ENCODE assay signal across 12 cellular contexts in genomic region chr20:17615645-17616479, GRCh38. TPM values are rescaled to one million over a fixed set of nuclear protein-coding genes. Genes with fewer than 3 reads are reported as not detected.
A peak's percentile ranks its signal among the peaks of the same experiment; 100 is the strongest.
DNase-seq lines count a peak whose midpoint lies in the region; ATAC-seq and TF ChIP-seq lines count a peak whose summit lies in the region.
"Had no signal": no experiment of that assay in that cellular context is flagged by ENCODE, and none has a peak within 500 bp of the region (broad histone marks: within the 10 kb centered on the region; RNA-seq: fewer than 3 reads in every experiment).

No MANE protein-coding gene starts in this region.

- CTCF ChIA-PET in activated CD4-positive, alpha-beta T cell treated with anti-CD3 and anti-CD28 coated beads, Interleukin-2, amount 10 ng/mL, durations not matched to agents 7 days and 5 days (lab: Charles Lee): interaction anchor here (0.9 kb wide), 1 partner anchor 238 kb away, joined by 3 read pairs; no protein-coding TSS in a partner anchor
- CTCF ChIA-PET in PC-3 (lab: Charles Lee): interaction anchor here (0.8 kb wide), 1 partner anchor 111 kb away, joined by 5 read pairs; no protein-coding TSS in a partner anchor

- POLR2A ChIA-PET in activated CD4-positive, alpha-beta T cell treated with anti-CD3 and anti-CD28 coated beads, Interleukin-2, amount 10 ng/mL, durations not matched to agents 7 days and 5 days (lab: Charles Lee): no interaction called here
- POLR2A ChIA-PET in PC-3 (lab: Charles Lee; ENCODE audit: unreplicated experiment): no interaction called here

- H3K27me3 Mint-ChIP-seq in activated CD4-positive, alpha-beta T cell treated with anti-CD3 and anti-CD28 coated beads, Interleukin-2, amount 10 ng/mL, durations not matched to agents 7 days and 5 days: no peaks in the 10 kb centered on the region

- H4K20me1 ChIP-seq in PC-3 (ENCODE audit: low read length): no peaks in the 10 kb centered on the region

- H3K9me3 ChIP-seq in NT2/D1 (ENCODE audit: insufficient read depth, low read length): no peaks in the 10 kb centered on the region
- no peaks in the 10 kb centered on the region for H3K9me3 ChIP-seq in left ventricle myocardium inferior (replicated peaks)
- no peaks in the 10 kb centered on the region for H3K9me3 ChIP-seq in PC-3 (ENCODE audit: low read length)

- H3K9ac ChIP-seq in NT2/D1 (ENCODE audit: insufficient read length, low read depth) (peak overlapping the region; percentile 10), PC-3 (ENCODE audit: low read length) (no peak overlapping the region)

- H3K27ac Mint-ChIP-seq in activated CD4-positive, alpha-beta T cell treated with anti-CD3 and anti-CD28 coated beads, Interleukin-2, amount 10 ng/mL, durations not matched to agents 7 days and 5 days: peak overlapping the region; percentile 57
- H3K27ac Mint-ChIP-seq: HFFc6 had no signal

- no peaks in the 10 kb centered on the region for H3K9me2 ChIP-seq in PC-3 (replicated peaks; ENCODE audit: low read length)

- H3K79me2 ChIP-seq in PC-3 (ENCODE audit: low read length): no peaks in the 10 kb centered on the region

- H3K4me2 ChIP-seq in PC-3 (ENCODE audit: low read length): no peak overlapping the region

- no peaks in the 10 kb centered on the region for H3K9me3 Mint-ChIP-seq in activated CD4-positive, alpha-beta T cell treated with anti-CD3 and anti-CD28 coated beads, Interleukin-2, amount 10 ng/mL, durations not matched to agents 7 days and 5 days
- H3K9me3 Mint-ChIP-seq: HFFc6, nephron had no signal

- no peak for ATAC-seq in PC-3

- intact Hi-C loops in left ventricle myocardium inferior (cut with micrococcal nuclease) (loop anchor here (10.0 kb wide), 1 partner anchor 81 kb away; the partner anchor contains the start of gene BFSP1), PC-3 (cut with micrococcal nuclease) (no loop called here)

- no peak for TF ChIP-seq CTCF in left ventricle myocardium inferior (IDR thresholded peaks at IDR 0.05; ENCODE audit: borderline replicate concordance)
- no peak for TF ChIP-seq CTCF in PC-3 (conservative IDR thresholded peaks at IDR 0.05; ENCODE audit: low read depth, low read length)

- peaks cover 1% of the 10 kb centered on the region for H3K36me3 Mint-ChIP-seq in activated CD4-positive, alpha-beta T cell treated with anti-CD3 and anti-CD28 coated beads, Interleukin-2, amount 10 ng/mL, durations not matched to agents 7 days and 5 days (ENCODE audit: low read depth)

- no peak overlapping the region for H3K4me3 Mint-ChIP-seq in activated CD4-positive, alpha-beta T cell treated with anti-CD3 and anti-CD28 coated beads, Interleukin-2, amount 10 ng/mL, durations not matched to agents 7 days and 5 days
- H3K4me3 Mint-ChIP-seq: HFFc6, nephron had no signal

- peaks cover 16% of the 10 kb centered on the region for H3K4me1 ChIP-seq in NT2/D1 (ENCODE audit: insufficient read depth, insufficient read length)
- H3K4me1 ChIP-seq in left ventricle myocardium inferior: peaks cover 73% of the 10 kb centered on the region
- no peaks in the 10 kb centered on the region for H3K4me1 ChIP-seq in PC-3 (ENCODE audit: insufficient read depth, low read length)

- no peaks in the 10 kb centered on the region for H3K27me3 ChIP-seq in NT2/D1 (ENCODE audit: insufficient read depth, insufficient read length)
- no peaks in the 10 kb centered on the region for H3K27me3 ChIP-seq in left ventricle myocardium inferior (ENCODE audit: low read depth)
- H3K27me3 ChIP-seq in PC-3 (ENCODE audit: low read length): no peaks in the 10 kb centered on the region

- H3K36me3 ChIP-seq in NT2/D1 (ENCODE audit: insufficient read depth, insufficient read length, low read length) (peaks cover 92% of the 10 kb centered on the region), left ventricle myocardium inferior (peaks cover 42% of the 10 kb centered on the region), PC-3 (ENCODE audit: low read depth, low read length) (peaks cover 46% of the 10 kb centered on the region)

- no peak for DNase-seq in activated CD4-positive, alpha-beta T cell treated with anti-CD3 and anti-CD28 coated beads, Interleukin-2, amount 10 ng/mL, durations not matched to agents 7 days and 5 days
- no peak for DNase-seq in activated CD4-positive, alpha-beta T cell treated with anti-CD3 and anti-CD28 coated beads for 4 hours
- DNase-seq in NT2/D1 (ENCODE audit: low read depth, low spot score): no peak
- DNase-seq in left ventricle myocardium inferior: no peak
- no peak for DNase-seq in substantia nigra (lab: John Stamatoyannopoulos, UW)
- no peak for DNase-seq in NCI-H226
- no peak for DNase-seq in NCI-H2227 (lab: John Stamatoyannopoulos, UW; ENCODE audit: unreplicated experiment)
- DNase-seq in PC-3: no peak
- DNase-seq: activated CD4-positive, CD25-positive, alpha-beta regulatory T cell treated with anti-CD3 and anti-CD28 coated beads, Interleukin-2, amount 50 U/mL, for 72 hours; HFFc6; NCI-H1436 treated with DMSO at 0.1 percent for 48 hours had no signal

- no TSS peak for BruUV-seq in PC-3 (replicated peaks; lab: Mats Ljungman, UMichigan)

- peaks cover 25% of the 10 kb centered on the region for H3K4me1 Mint-ChIP-seq in activated CD4-positive, alpha-beta T cell treated with anti-CD3 and anti-CD28 coated beads, Interleukin-2, amount 10 ng/mL, durations not matched to agents 7 days and 5 days

- H2AFZ ChIP-seq in PC-3 (ENCODE audit: low read length): no peak overlapping the region

- H3F3A ChIP-seq in PC-3 (ENCODE audit: low read length, unreplicated experiment): no peaks in the 10 kb centered on the region

- peak overlapping the region; percentile 67 for H3K27ac ChIP-seq in left ventricle myocardium inferior (replicated peaks)
- H3K27ac ChIP-seq in substantia nigra (ENCODE audit: low read depth, low read length, poor library complexity, severe bottlenecking): peak overlapping the region; percentile 30
- H3K27ac ChIP-seq in PC-3 (ENCODE audit: low read length): no peak overlapping the region

- H3K4me3 ChIP-seq in NT2/D1 (ENCODE audit: insufficient read length, low read depth) (no peak overlapping the region), left ventricle myocardium inferior (no peak overlapping the region), PC-3 (ENCODE audit: low read length) (no peak overlapping the region)

RNA-seq across cellular contexts. Expression of gene DSTN, which starts 46.0 kb away (rescaled TPM):
- 10 to 100 TPM; 77.4 to 83.3 TPM for total RNA-seq in activated CD4-positive, alpha-beta T cell treated with anti-CD3 and anti-CD28 coated beads, Interleukin-2, amount 10 ng/mL, durations not matched to agents 7 days and 5 days
- total RNA-seq in left ventricle myocardium inferior (635 TPM), PC-3 (2014; rRNA removed) (177 and 182 TPM in 2 replicates)
